9 cellular contexts compared by ENCODE assay signal in genomic region chr6:130037207-130037811, GRCh38. TPM values are rescaled to one million over a fixed set of nuclear protein-coding genes. Genes with fewer than 3 reads are reported as not detected.
DNase-seq lines count a peak whose midpoint lies in the region; ATAC-seq, FAIRE-seq and TF ChIP-seq lines count a peak whose summit lies in the region.
"Had no signal": no experiment of that assay in that cellular context is flagged by ENCODE, and none has a peak within 500 bp of the region (broad histone marks: within the 10 kb centered on the region; RNA-seq: fewer than 3 reads in every experiment).

No MANE protein-coding gene starts in this region.

- no peak for ATAC-seq in mucosa of descending colon

- DNase-seq in RKO (ENCODE audit: low spot score) (peak; percentile 43), fibroblast of pulmonary artery (ENCODE audit: low read depth) (peak; percentile 23), DMS153 treated with DMSO at 0.1 percent for 48 hours (lab: John Stamatoyannopoulos, UW; ENCODE audit: unreplicated experiment) (no peak), mucosa of descending colon (no peak), GM20000 (ENCODE audit: low spot score) (no peak)
- no peak for DNase-seq in activated effector memory CD4-positive, alpha-beta T cell treated with anti-CD3 and anti-CD28 coated beads, Interleukin-2, amount 50 U/mL, for 16 hours
- DNase-seq: NCI-H774 had no signal

- no peaks in the 10 kb centered on the region for H3K36me3 ChIP-seq in mucosa of descending colon (ENCODE audit: low read depth)

- H3K4me3 ChIP-seq in fibroblast of pulmonary artery (replicated peaks; ENCODE audit: low read depth, low read length) (no peak overlapping the region), mucosa of descending colon (no peak overlapping the region)

- peak; percentile 94 for FAIRE-seq in A204.1 (lab: Jason Lieb, UNC)

- TF ChIP-seq CTCF in GM12872 (IDR thresholded peaks at IDR 0.05; ENCODE audit: insufficient read depth, low read depth, low read length) (peak; percentile 45; the same call in 1 of the 3 replicates), fibroblast of pulmonary artery (IDR thresholded peaks at IDR 0.05; ENCODE audit: low read length, missing control alignments) (peak; percentile 49), mucosa of descending colon (IDR thresholded peaks at IDR 0.05) (no peak), GM20000 (IDR thresholded peaks at IDR 0.05; ENCODE audit: extremely low read depth, missing control alignments) (no peak)

- intact Hi-C loops in mucosa of descending colon (cut with DNase I, micrococcal nuclease), result no loop called here

- H3K4me1 ChIP-seq in mucosa of descending colon (ENCODE audit: low read depth), result no peaks in the 10 kb centered on the region

- no peaks in the 10 kb centered on the region for H3K9me3 ChIP-seq in mucosa of descending colon

RNA-seq across cellular contexts. Expression of gene L3MBTL3, which starts 18.9 kb away (rescaled TPM):
- total RNA-seq in mucosa of descending colon, result 10 to 100 TPM in 2 of 3 donors, 1 to 10 TPM in 1; 9.2 to 13.0 (median 11.1) TPM

Comparison
In these comparisons a context has a peak if more than half of its experiments do, and no peak if none do; other contexts are left out.
1. CTCF ChIP-seq: peak in GM12872 (single experiment) and fibroblast of pulmonary artery (single experiment); none in mucosa of descending colon (single experiment) and GM20000 (single experiment).
2. DNase-seq: peak in RKO (single experiment) and fibroblast of pulmonary artery (single experiment); none in DMS153 treated with DMSO at 0.1 percent for 48 hours (single experiment), mucosa of descending colon (0 of 3), GM20000 (single experiment) and activated effector memory CD4-positive, alpha-beta T cell treated with anti-CD3 and anti-CD28 coated beads, Interleukin-2, amount 50 U/mL, for 16 hours (single experiment).